In genomic region chr1:2234762-2235113, GRCh38 we compare ENCODE assay signal across 1 cellular context.
TF ChIP-seq lines count a peak whose summit lies in the region.

No MANE protein-coding gene starts in this region.

TF ChIP-seq in HEK293, 187 proteins besides CTCF, POLR2A, EP300 and RAD21 (continued from another document):
- TF ChIP-seq ZNF148 (tag by site-specific recombination; IDR thresholded peaks at IDR 0.05; ENCODE audit: borderline replicate concordance) (no peak), GLI2 (tag by site-specific recombination; IDR thresholded peaks at IDR 0.05; ENCODE audit: borderline replicate concordance, low read depth) (no peak), ZNF692 (tag by site-specific recombination; IDR thresholded peaks at IDR 0.05) (no peak), YY1 (tag by site-specific recombination; IDR thresholded peaks at IDR 0.05) (no peak), PBX3 (CRISPR knock-in tag; IDR thresholded peaks at IDR 0.05) (no peak), ZNF335 (tag by site-specific recombination; conservative IDR thresholded peaks at IDR 0.05) (0 out of 2 replicates have a peak, but pooled peaks have one; percentile 5), ZNF140 (tag by site-specific recombination; IDR thresholded peaks at IDR 0.05) (no peak), BCL11A (tag by site-specific recombination; IDR thresholded peaks at IDR 0.05; ENCODE audit: low read depth) (no peak), ZNF23 (tag by site-specific recombination; IDR thresholded peaks at IDR 0.05; ENCODE audit: borderline replicate concordance) (no peak), ZNF341 (tag by site-specific recombination; IDR thresholded peaks at IDR 0.05; ENCODE audit: low read depth) (no peak), KLF1 (tag by site-specific recombination; IDR thresholded peaks at IDR 0.05) (peak; percentile 31; the same call in 1 of the 2 replicates), ZBTB7A (tag by site-specific recombination; IDR thresholded peaks at IDR 0.05; ENCODE audit: low read depth) (no peak), ZSCAN5A (tag by site-specific recombination; IDR thresholded peaks at IDR 0.05) (no peak), ZNF133 (tag by site-specific recombination; IDR thresholded peaks at IDR 0.05) (no peak), ZNF600 (tag by site-specific recombination; IDR thresholded peaks at IDR 0.05) (peak; percentile 70; the same call in 1 of the 2 replicates), SP2 (tag by site-specific recombination; IDR thresholded peaks at IDR 0.05) (no peak), ZBTB20 (tag by site-specific recombination; IDR thresholded peaks at IDR 0.05) (0 out of 2 replicates have a peak, but pooled peaks have one; percentile 4), ZNF37A (tag by site-specific recombination; IDR thresholded peaks at IDR 0.05) (no peak), ZNF704 (tag by site-specific recombination; IDR thresholded peaks at IDR 0.05) (no peak), ZBTB44 (tag by site-specific recombination; IDR thresholded peaks at IDR 0.05) (no peak), ZNF292 (tag by site-specific recombination; IDR thresholded peaks at IDR 0.05; ENCODE audit: borderline replicate concordance, low read depth) (no peak), ZNF792 (tag by site-specific recombination; IDR thresholded peaks at IDR 0.05) (no peak), ZNF354C (tag by site-specific recombination; IDR thresholded peaks at IDR 0.05; ENCODE audit: borderline replicate concordance, low read depth) (no peak), ZNF768 (tag by site-specific recombination; IDR thresholded peaks at IDR 0.05) (no peak), ZNF138 (tag by site-specific recombination; IDR thresholded peaks at IDR 0.05; ENCODE audit: borderline replicate concordance) (no peak)
- TF ChIP-seq, protein P1, sequence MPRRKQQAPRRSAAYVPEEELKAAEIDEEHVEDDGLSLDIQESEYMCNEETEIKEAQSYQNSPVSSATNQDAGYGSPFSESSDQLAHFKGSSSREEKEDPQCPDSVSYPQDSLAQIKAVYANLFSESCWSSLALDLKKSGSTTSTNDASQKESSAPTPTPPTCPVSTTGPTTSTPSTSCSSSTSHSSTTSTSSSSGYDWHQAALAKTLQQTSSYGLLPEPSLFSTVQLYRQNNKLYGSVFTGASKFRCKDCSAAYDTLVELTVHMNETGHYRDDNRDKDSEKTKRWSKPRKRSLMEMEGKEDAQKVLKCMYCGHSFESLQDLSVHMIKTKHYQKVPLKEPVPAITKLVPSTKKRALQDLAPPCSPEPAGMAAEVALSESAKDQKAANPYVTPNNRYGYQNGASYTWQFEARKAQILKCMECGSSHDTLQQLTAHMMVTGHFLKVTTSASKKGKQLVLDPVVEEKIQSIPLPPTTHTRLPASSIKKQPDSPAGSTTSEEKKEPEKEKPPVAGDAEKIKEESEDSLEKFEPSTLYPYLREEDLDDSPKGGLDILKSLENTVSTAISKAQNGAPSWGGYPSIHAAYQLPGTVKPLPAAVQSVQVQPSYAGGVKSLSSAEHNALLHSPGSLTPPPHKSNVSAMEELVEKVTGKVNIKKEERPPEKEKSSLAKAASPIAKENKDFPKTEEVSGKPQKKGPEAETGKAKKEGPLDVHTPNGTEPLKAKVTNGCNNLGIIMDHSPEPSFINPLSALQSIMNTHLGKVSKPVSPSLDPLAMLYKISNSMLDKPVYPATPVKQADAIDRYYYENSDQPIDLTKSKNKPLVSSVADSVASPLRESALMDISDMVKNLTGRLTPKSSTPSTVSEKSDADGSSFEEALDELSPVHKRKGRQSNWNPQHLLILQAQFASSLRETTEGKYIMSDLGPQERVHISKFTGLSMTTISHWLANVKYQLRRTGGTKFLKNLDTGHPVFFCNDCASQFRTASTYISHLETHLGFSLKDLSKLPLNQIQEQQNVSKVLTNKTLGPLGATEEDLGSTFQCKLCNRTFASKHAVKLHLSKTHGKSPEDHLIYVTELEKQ (tag by site-specific recombination; IDR thresholded peaks at IDR 0.05; ENCODE audit: borderline replicate concordance) = no peak
